ENCODE assay signal across 8 cellular contexts in genomic region chr2:156400704-156401678, GRCh38. TPM values are rescaled to one million over a fixed set of nuclear protein-coding genes. Genes with fewer than 3 reads are reported as not detected.
DNase-seq lines count a peak whose midpoint lies in the region; ATAC-seq and TF ChIP-seq lines count a peak whose summit lies in the region.

No MANE protein-coding gene starts in this region.

- H3K4me2 ChIP-seq in GM23338 = peak overlapping the region; percentile 86
- H3K4me2 ChIP-seq in Karpas-422 (ENCODE audit: low read depth, low read length, poor library complexity, severe bottlenecking) = peak overlapping the region; percentile 89

- H3K27me3 ChIP-seq in GM23338 (ENCODE audit: insufficient read depth) = peaks cover 20% of the 10 kb centered on the region
- H3K27me3 ChIP-seq in Karpas-422 (ENCODE audit: low read length) = no peaks in the 10 kb centered on the region
- H3K27me3 ChIP-seq in naive thymus-derived CD4-positive, alpha-beta T cell (ENCODE audit: control insufficient read depth in 2 of 2, insufficient read depth in 2 of 2, low read length in 2 of 2) = no peaks in the 10 kb centered on the region

- H3K36me3 ChIP-seq in GM23338 (ENCODE audit: insufficient read depth) = no peaks in the 10 kb centered on the region
- no peaks in the 10 kb centered on the region for H3K36me3 ChIP-seq in Karpas-422 (ENCODE audit: insufficient read depth, low read length)
- H3K36me3 ChIP-seq in naive thymus-derived CD4-positive, alpha-beta T cell (ENCODE audit: control insufficient read depth in 2 of 3, insufficient read depth in 3 of 3, low read length in 3 of 3) = peaks cover 0 to 7% (median 0%) of the 10 kb centered on the region in 3 experiments

- H3K4me1 Mint-ChIP-seq in GM23338 = peaks cover 20% of the 10 kb centered on the region
- peaks cover 21% of the 10 kb centered on the region for H3K4me1 Mint-ChIP-seq in activated T-helper 17 cell treated with anti-CD3 and anti-CD28 coated beads, Interleukin-2, amount 50 U/mL, for 72 hours
- H3K4me1 Mint-ChIP-seq in naive thymus-derived CD4-positive, alpha-beta T cell = peaks cover 16 to 39% (median 23%) of the 10 kb centered on the region in 7 donors

- peaks cover 8% of the 10 kb centered on the region for H3K9me3 Mint-ChIP-seq in GM23338
- no peaks in the 10 kb centered on the region for H3K9me3 Mint-ChIP-seq in activated T-helper 17 cell treated with anti-CD3 and anti-CD28 coated beads, Interleukin-2, amount 50 U/mL, for 72 hours
- peaks cover 0 to 10% (median 0%) of the 10 kb centered on the region in 11 donors for H3K9me3 Mint-ChIP-seq in naive thymus-derived CD4-positive, alpha-beta T cell

- peak overlapping the region; percentile 77 for H3K4me3 ChIP-seq in GM23338
- H3K4me3 ChIP-seq in Karpas-422 (ENCODE audit: low read length) = peak overlapping the region; percentile 69
- H3K4me3 ChIP-seq in fibroblast of mammary gland (ENCODE audit: control insufficient read depth, low read depth, low read length) = peak overlapping the region; percentile 74
- H3K4me3 ChIP-seq in naive thymus-derived CD4-positive, alpha-beta T cell (ENCODE audit: low read length) = peak overlapping the region; percentile 100

- peak overlapping the region; percentile 56 for H3K9ac ChIP-seq in Karpas-422 (ENCODE audit: low read length)

- H4K20me1 ChIP-seq in GM23338 (replicated peaks; ENCODE audit: insufficient read depth) = no peaks in the 10 kb centered on the region
- no peaks in the 10 kb centered on the region for H4K20me1 ChIP-seq in Karpas-422 (ENCODE audit: insufficient read depth, low read depth, low read length)

- TF ChIP-seq CTCF in GM23338 (conservative IDR thresholded peaks at IDR 0.05; ENCODE audit: low read depth in 2 of 2) (no peak), fibroblast of mammary gland (conservative IDR thresholded peaks at IDR 0.05; ENCODE audit: control insufficient read depth, insufficient read depth, low read depth, low read length) (no peak)

- H3K79me2 ChIP-seq in GM23338 (replicated peaks; ENCODE audit: insufficient read depth) = no peaks in the 10 kb centered on the region
- no peaks in the 10 kb centered on the region for H3K79me2 ChIP-seq in Karpas-422 (ENCODE audit: low read length)

- H3K9me3 ChIP-seq in Karpas-422 (ENCODE audit: low read length) = no peaks in the 10 kb centered on the region
- no peaks in the 10 kb centered on the region for H3K9me3 ChIP-seq in naive thymus-derived CD4-positive, alpha-beta T cell (ENCODE audit: control insufficient read depth in 2 of 3, low read length in 3 of 3)

- H3K27ac ChIP-seq in GM23338 (ENCODE audit: low read depth) (peak overlapping the region; percentile 67; the same call in 1 of the 2 replicates), Karpas-422 (ENCODE audit: low read length) (no peak overlapping the region)
- H3K27ac ChIP-seq in naive thymus-derived CD4-positive, alpha-beta T cell (ENCODE audit: low read depth, low read length) = peak overlapping the region; percentile 95

- H3K4me3 Mint-ChIP-seq in GM23338 = peak overlapping the region; percentile 91
- peak overlapping the region; percentile 85 for H3K4me3 Mint-ChIP-seq in activated T-helper 17 cell treated with anti-CD3 and anti-CD28 coated beads, Interleukin-2, amount 50 U/mL, for 72 hours
- peak overlapping the region; percentile 86 to 96 (median 90) for H3K4me3 Mint-ChIP-seq in naive thymus-derived CD4-positive, alpha-beta T cell

- POLR2A ChIA-PET in naive thymus-derived CD4-positive, alpha-beta T cell (lab: Charles Lee) = interaction anchor here (0.6 to 2.4 kb wide), 11 partner anchors 11 to 141 kb away, joined by 3 to 28 read pairs (median 10); partner anchors contain the start of gene GPD2

- H2AFZ ChIP-seq in GM23338 (peak overlapping the region; percentile 99; the same call in 1 of the 2 replicates), Karpas-422 (ENCODE audit: low read length) (no peak overlapping the region)

- no peaks in the 10 kb centered on the region for H3K4me1 ChIP-seq in GM23338 (ENCODE audit: insufficient read depth)
- H3K4me1 ChIP-seq in Karpas-422 (ENCODE audit: low read length) = peaks cover 20% of the 10 kb centered on the region
- H3K4me1 ChIP-seq in naive thymus-derived CD4-positive, alpha-beta T cell (ENCODE audit: control insufficient read depth in 2 of 2, insufficient read depth in 2 of 2, low read length in 2 of 2) = peaks cover 5 to 6% of the 10 kb centered on the region in 2 donors

- peaks cover 20% of the 10 kb centered on the region for H3K27me3 Mint-ChIP-seq in GM23338 (ENCODE audit: insufficient read depth, low read depth, poor library complexity)
- no peaks in the 10 kb centered on the region for H3K27me3 Mint-ChIP-seq in activated T-helper 17 cell treated with anti-CD3 and anti-CD28 coated beads, Interleukin-2, amount 50 U/mL, for 72 hours
- H3K27me3 Mint-ChIP-seq in naive thymus-derived CD4-positive, alpha-beta T cell = peaks cover 0 to 6% (median 0%) of the 10 kb centered on the region in 5 donors

- CTCF ChIA-PET in naive thymus-derived CD4-positive, alpha-beta T cell (lab: Charles Lee) = interaction anchor here (0.5 to 2.0 kb wide), 7 partner anchors 9 to 133 kb away, joined by 3 to 18 read pairs (median 5); no protein-coding TSS in a partner anchor

- H3K9me2 ChIP-seq in GM23338 (ENCODE audit: insufficient read depth) (no peaks in the 10 kb centered on the region; the same call in 1 of the 2 replicates), Karpas-422 (replicated peaks; ENCODE audit: insufficient read depth, low read length) (no peaks in the 10 kb centered on the region)

- peak; percentile 87 for DNase-seq in DMS53 treated with DMSO at 0.1 percent for 48 hours (lab: John Stamatoyannopoulos, UW; ENCODE audit: unreplicated experiment)
- DNase-seq in GM23338 (ENCODE audit: low spot score) = peak; percentile 64
- DNase-seq in Karpas-422 = peak; percentile 82
- DNase-seq in RKO (ENCODE audit: low spot score) = peak; percentile 87
- DNase-seq in fibroblast of mammary gland (ENCODE audit: low read depth) = peak; percentile 85
- DNase-seq in naive thymus-derived CD4-positive, alpha-beta T cell = peak; percentile 66 to 91 (median 89)
- peak; percentile 50 to 52 for DNase-seq in stimulated activated CD8-positive, alpha-beta memory T cell treated with anti-CD3 and anti-CD28 coated beads, Interleukin-7, amount 100 ng/mL, for 48 hours (ENCODE audit: extremely low read depth in 1 of 2, low read depth in 1 of 2)

- 0 out of 3 replicates have a peak, but pooled peaks cover 7% of the 10 kb centered on the region for H3K36me3 Mint-ChIP-seq in GM23338 (ENCODE audit: low read depth)
- peaks cover 19% of the 10 kb centered on the region for H3K36me3 Mint-ChIP-seq in activated T-helper 17 cell treated with anti-CD3 and anti-CD28 coated beads, Interleukin-2, amount 50 U/mL, for 72 hours (ENCODE audit: low read depth)
- peaks cover 0 to 6% (median 0%) of the 10 kb centered on the region in 5 donors for H3K36me3 Mint-ChIP-seq in naive thymus-derived CD4-positive, alpha-beta T cell

- no peaks in the 10 kb centered on the region for H3F3A ChIP-seq in GM23338 (replicated peaks; ENCODE audit: low read depth)

- intact Hi-C loops in naive thymus-derived CD4-positive, alpha-beta T cell (cut with micrococcal nuclease) = loop anchor here (1.0 to 2.0 kb wide), 11 partner anchors 20 to 1228 kb away; partner anchors contain the start of genes GPD2 (in 2 of the 2) and ACVR1C (in 1 of the 2)

- ATAC-seq in GM23338 = peak; percentile 74
- ATAC-seq in activated T-helper 17 cell treated with anti-CD3 and anti-CD28 coated beads, Interleukin-2, amount 50 U/mL, for 72 hours (replicated peaks) = peak; percentile 77
- ATAC-seq in naive thymus-derived CD4-positive, alpha-beta T cell = peak; percentile 86

- peak overlapping the region; percentile 80 for H3K27ac Mint-ChIP-seq in GM23338
- peak overlapping the region; percentile 99 for H3K27ac Mint-ChIP-seq in activated T-helper 17 cell treated with anti-CD3 and anti-CD28 coated beads, Interleukin-2, amount 50 U/mL, for 72 hours
- H3K27ac Mint-ChIP-seq in naive thymus-derived CD4-positive, alpha-beta T cell = peak overlapping the region; percentile 92 to 99 (median 95)

TF ChIP-seq in GM23338, 12 proteins besides CTCF, POLR2A, EP300 and RAD21:
- TF ChIP-seq CREB1 (CRISPR knock-in tag; IDR thresholded peaks at IDR 0.05; ENCODE audit: low read depth) (0 out of 2 replicates have a peak, but pooled peaks have one; percentile 35), JUNB (IDR thresholded peaks at IDR 0.05; ENCODE audit: unreplicated experiment) (no peak)

RNA-seq across cellular contexts. Expression of gene GPD2, which starts 35.2 kb away (rescaled TPM):
- 67.4 and 83.2 TPM in 2 replicates for total RNA-seq in GM23338 (2014; rRNA removed; shearing (Covaris generic))
- polyA plus RNA-seq in GM23338 (2016; fragmentation: Nextera tagmentation; extraction: Ambion mirVana) = 7.6 and 9.4 TPM in 2 replicates
- not detected in 2 replicates for total RNA-seq in Karpas-422 (2014; rRNA removed; shearing (Covaris generic); ENCODE audit: low replicate concordance)
- total RNA-seq in activated T-helper 17 cell treated with anti-CD3 and anti-CD28 coated beads, Interleukin-2, amount 50 U/mL, for 72 hours = 10 to 100 TPM; 14.9 to 31.6 TPM
- total RNA-seq in naive thymus-derived CD4-positive, alpha-beta T cell = 10 to 100 TPM in 4 of 5 experiments, 1 to 10 TPM in 1; 7.8 to 17.1 (median 11.6) TPM
- 1 to 10 TPM; 2.9 to 8.0 TPM for polyA plus RNA-seq in naive thymus-derived CD4-positive, alpha-beta T cell
